In genomic region chr13:29583073-29583785, GRCh38 we compare ENCODE assay signal across 14 cellular contexts. TPM values are rescaled to one million over a fixed set of nuclear protein-coding genes. Genes with fewer than 3 reads are reported as not detected.
A peak's percentile ranks its signal among the peaks of the same experiment; 100 is the strongest.
DNase-seq lines count a peak whose midpoint lies in the region; ATAC-seq and TF ChIP-seq lines count a peak whose summit lies in the region.
"Had no signal": no experiment of that assay in that cellular context is flagged by ENCODE, and none has a peak within 500 bp of the region (broad histone marks: within the 10 kb centered on the region; RNA-seq: fewer than 3 reads in every experiment).

No MANE protein-coding gene starts in this region.

- peak overlapping the region; percentile 94 for H3K27ac Mint-ChIP-seq in HFFc6

- no peak overlapping the region for H3K4me3 ChIP-seq in AG09309 (ENCODE audit: control insufficient read depth, low read depth, low read length)
- H3K4me3 ChIP-seq: lower lobe of right lung, suprapubic skin had no signal

- DNase-seq in AG09309 (ENCODE audit: low read depth): peak; percentile 53
- DNase-seq in HFFc6: peak; percentile 86
- DNase-seq in amniotic epithelial cell (ENCODE audit: low read depth): peak; percentile 57
- DNase-seq in hepatic stellate cell (ENCODE audit: low spot score): peak; percentile 46
- DNase-seq in NCI-H2029 treated with DMSO at 0.1 percent for 48 hours (lab: John Stamatoyannopoulos, UW): no peak
- DNase-seq in SKM-1 (lab: John Stamatoyannopoulos, UW; ENCODE audit: unreplicated experiment): no peak
- DNase-seq: activated T-cell treated with anti-CD3 and anti-CD28 coated beads, Interleukin-2, amount 50 U/mL, for 1 hour; CD4-positive, alpha-beta memory T cell; lower lobe of right lung; NCI-H1930; OCI-M1 had no signal

- no peaks in the 10 kb centered on the region; the same call in none of the 2 replicates for H3K27me3 Mint-ChIP-seq in HFFc6 (ENCODE audit: insufficient read depth)
- H3K27me3 Mint-ChIP-seq: CD4-positive, alpha-beta memory T cell had no signal

- peak overlapping the region; percentile 78 for H3K4me3 Mint-ChIP-seq in HFFc6
- H3K4me3 Mint-ChIP-seq: CD4-positive, alpha-beta memory T cell had no signal

- H3K4me1 Mint-ChIP-seq in HFFc6 (ENCODE audit: low read depth): peaks cover 98% of the 10 kb centered on the region

- H3K9me3 Mint-ChIP-seq in HFFc6: no peaks in the 10 kb centered on the region
- H3K9me3 Mint-ChIP-seq: CD4-positive, alpha-beta memory T cell had no signal

- H3K36me3 Mint-ChIP-seq in HFFc6 (ENCODE audit: low read depth): peaks cover 38% of the 10 kb centered on the region

- TF ChIP-seq CTCF in AG09309 (IDR thresholded peaks at IDR 0.05; ENCODE audit: control insufficient read depth, insufficient read depth, low read depth, low read length, missing control alignments) (no peak), HFFc6 (IDR thresholded peaks at IDR 0.05) (no peak)

- ATAC-seq in HG02981 (IDR thresholded peaks at IDR 0.05; ENCODE audit: unreplicated experiment) (no peak), GM19397 (IDR thresholded peaks at IDR 0.05; ENCODE audit: unreplicated experiment) (no peak)
- ATAC-seq: lower lobe of right lung had no signal

RNA-seq across cellular contexts. Expression of gene SLC7A1, which starts 12.3 kb away (rescaled TPM):
- 100 to 1,000 TPM; 134 to 174 (median 144) TPM for total RNA-seq in HFFc6 (2021; fragmentation: NEBNext Ultra II Directional; extraction: Animal tissue kit (Norgen Biotek cat#: 25700))

Comparison
In these comparisons a context has a peak if more than half of its experiments do, and no peak if none do; other contexts are left out.
1. DNase-seq: peak in AG09309 (single experiment), HFFc6 (single experiment), amniotic epithelial cell (single experiment) and hepatic stellate cell (single experiment); none in NCI-H2029 treated with DMSO at 0.1 percent for 48 hours (single experiment) and SKM-1 (single experiment).